Comparison of ENCODE assay signal across 20 cellular contexts in the genomic region with DNA sequence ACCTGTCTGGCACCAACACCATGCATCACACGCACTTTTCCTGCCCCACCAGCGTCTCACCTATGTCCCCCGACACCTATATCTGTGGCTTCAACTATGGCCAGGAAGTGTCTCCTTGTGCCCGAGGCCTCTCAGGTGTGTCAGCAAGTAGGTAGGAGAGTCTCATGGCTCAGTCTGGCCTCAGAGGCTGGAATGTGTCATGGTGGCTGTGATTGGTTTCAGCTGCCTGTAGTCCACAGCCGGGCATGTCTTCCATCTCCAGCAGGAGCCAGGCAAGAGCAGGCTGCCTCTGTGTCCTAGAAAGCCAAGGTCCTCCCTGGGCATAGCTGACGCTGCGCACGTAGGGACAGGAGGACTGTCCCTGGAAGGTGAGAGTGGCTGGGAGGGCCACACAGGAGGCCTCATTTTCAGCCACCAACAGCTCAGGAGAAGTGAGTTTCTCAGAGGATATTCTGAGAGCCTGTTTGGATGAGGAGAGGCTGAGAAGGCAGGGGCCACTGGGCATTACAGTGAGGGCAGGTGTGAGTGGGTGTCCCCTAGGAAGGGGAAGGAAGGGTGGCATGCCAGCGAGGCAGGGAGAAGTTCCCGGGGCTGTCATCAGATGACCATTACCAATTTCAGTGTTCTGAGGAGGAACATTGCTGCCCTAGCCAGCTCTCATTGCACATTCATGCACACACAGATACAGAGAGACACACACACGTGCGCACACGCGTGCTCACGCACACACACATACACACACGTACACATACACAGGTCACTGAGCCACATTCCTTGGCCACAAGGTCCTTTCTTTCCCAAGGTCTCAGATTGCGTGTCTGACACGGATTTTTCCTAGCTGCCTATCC. TPM values are rescaled to one million over a fixed set of nuclear protein-coding genes. Genes with fewer than 3 reads are reported as not detected.
A peak's percentile ranks its signal among the peaks of the same experiment; 100 is the strongest.
DNase-seq lines count a peak whose midpoint lies in the region; ATAC-seq and TF ChIP-seq lines count a peak whose summit lies in the region.
"Had no signal": no experiment of that assay in that cellular context is flagged by ENCODE, and none has a peak within 500 bp of the region (broad histone marks: within the 10 kb centered on the region; RNA-seq: fewer than 3 reads in every experiment).

No MANE protein-coding gene starts in this region.

- H3K27ac ChIP-seq in RWPE1 (peak overlapping the region; percentile 99), urinary bladder (ENCODE audit: low read depth) (peak overlapping the region; percentile 19)

- H3K4me3 ChIP-seq in epithelial cell of esophagus (ENCODE audit: low read length), result no peak overlapping the region
- no peak overlapping the region for H3K4me3 ChIP-seq in urinary bladder (ENCODE audit: low read depth, low read length)
- H3K4me3 ChIP-seq: HAP-1, thyroid gland had no signal

- DNase-seq in RWPE1 (ENCODE audit: low spot score), result no peak
- peak; percentile 42 for DNase-seq in epithelial cell of esophagus (ENCODE audit: low read depth)
- peak; percentile 45 for DNase-seq in mesenteric fat pad (ENCODE audit: low spot score)
- DNase-seq in foreskin melanocyte, result no peak
- DNase-seq in T1000 (lab: John Stamatoyannopoulos, UW), result no peak
- DNase-seq: activated CD8-positive, alpha-beta memory T cell treated with anti-CD3 and anti-CD28 coated beads, Interleukin-2, amount 50 U/mL, for 48 hours; activated effector memory CD4-positive, alpha-beta T cell treated with anti-CD3 and anti-CD28 coated beads, Interleukin-2, amount 50 U/mL, for 16 hours; DMS79; erythroblast; natural killer cell; NCI-H1436; NCI-H524 treated with DMSO at 0.1 percent for 48 hours; Right ventricle myocardium superior; stimulated activated CD4-positive, alpha-beta T cell treated with anti-CD3 and anti-CD28 coated beads, Interleukin-2, amount 100 ng/mL, for 24 hours; stimulated activated naive B cell treated with anti-CD40 and anti-IgM and Interleukin-4, amounts not matched to agents 10 μg/mL and 1 μg/mL and 100 μg/mL, for 72 hours; T-helper 1 cell had no signal

- no peak for TF ChIP-seq CTCF in RWPE1 (conservative IDR thresholded peaks at IDR 0.05; ENCODE audit: low read depth)
- peak; percentile 11 for TF ChIP-seq CTCF in epithelial cell of esophagus (IDR thresholded peaks at IDR 0.05; ENCODE audit: insufficient read depth, low read depth, low read length, missing control alignments)

- ATAC-seq in GM18502 (IDR thresholded peaks at IDR 0.05; ENCODE audit: poor library complexity, unreplicated experiment), result no peak
- ATAC-seq: natural killer cell; stimulated activated naive B cell treated with anti-CD40 and anti-IgM and Interleukin-4, amounts not matched to agents 10 μg/mL and 1 μg/mL and 100 μg/mL, for 72 hours had no signal

- H3K36me3 ChIP-seq in urinary bladder (ENCODE audit: insufficient read depth), result no peaks in the 10 kb centered on the region
- H3K36me3 ChIP-seq: HAP-1, thyroid gland had no signal

- CTCF ChIA-PET in RWPE1 (lab: Yijun Ruan, JAX), result interaction anchor here (0.7 to 1.9 kb wide), 2 partner anchors 47 to 54 kb away, joined by 3 to 4 read pairs; partner anchors contain the start of gene SDC1

- 87% methylated on average over 18 of the region's 18 CpGs for WGBS in urinary bladder

- no peaks in the 10 kb centered on the region for H3K4me1 ChIP-seq in urinary bladder (ENCODE audit: insufficient read depth)
- H3K4me1 ChIP-seq: HAP-1 had no signal

- POLR2A ChIA-PET in RWPE1 (lab: Yijun Ruan, JAX; ENCODE audit: low non-redundant PET), result no interaction called here

RNA-seq across cellular contexts. Expression of gene SDC1, which starts 47.1 kb away (rescaled TPM):
- total RNA-seq in mesenteric fat pad (2.3 TPM), urinary bladder (87.1 TPM)
- 65.3 TPM for polyA plus RNA-seq in urinary bladder

Comparison
In these comparisons a context has a peak if more than half of its experiments do, and no peak if none do; other contexts are left out.
1. DNase-seq: peak in epithelial cell of esophagus (single experiment) and mesenteric fat pad (single experiment); none in RWPE1 (single experiment), foreskin melanocyte (single experiment) and T1000 (single experiment).
2. RNA of gene SDC1, which starts 47.1 kb away (total RNA-seq): 87.1 TPM in urinary bladder (single experiment); 2.3 TPM in mesenteric fat pad (single experiment); every median in the first group is over 10 times any median in the second.